In the genomic region with DNA sequence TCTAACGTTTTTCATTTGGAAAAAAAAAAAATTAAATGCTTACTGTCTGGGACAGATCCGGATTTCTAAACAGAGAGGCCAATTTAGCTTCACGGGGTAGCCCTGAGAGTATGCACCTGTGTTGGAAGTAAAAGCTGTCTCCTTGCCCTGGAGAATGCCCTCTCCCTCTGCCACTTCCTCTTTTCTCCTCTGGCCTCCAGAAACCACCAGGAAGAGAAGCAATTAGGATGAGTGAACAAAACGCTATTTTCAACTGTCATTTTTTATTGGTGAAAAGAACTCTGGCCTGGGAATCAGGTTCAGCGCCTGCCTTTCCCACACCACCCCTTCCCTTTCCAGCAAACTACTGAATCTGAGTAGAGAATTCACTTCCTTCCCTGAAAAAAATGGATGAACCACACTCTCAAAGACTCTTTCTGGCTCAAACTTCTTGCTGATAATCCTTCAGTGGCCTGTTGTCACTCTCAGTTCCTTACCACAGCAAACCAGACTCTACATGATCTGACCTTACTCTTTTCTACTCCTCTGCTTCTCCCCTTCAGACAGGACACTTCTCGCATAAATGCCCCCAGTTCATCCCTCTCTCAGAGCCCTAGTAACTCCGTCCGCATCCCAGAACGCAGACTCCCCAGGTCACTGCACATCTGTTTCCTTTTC, we compare ENCODE assay signal across 9 cellular contexts. TPM values are rescaled to one million over a fixed set of nuclear protein-coding genes. Genes with fewer than 3 reads are reported as not detected.
DNase-seq lines count a peak whose midpoint lies in the region; ATAC-seq and TF ChIP-seq lines count a peak whose summit lies in the region.
"Had no signal": no experiment of that assay in that cellular context is flagged by ENCODE, and none has a peak within 500 bp of the region (broad histone marks: within the 10 kb centered on the region; RNA-seq: fewer than 3 reads in every experiment).

No MANE protein-coding gene starts in this region.

- H3K4me2 ChIP-seq in MM.1S (ENCODE audit: low read depth, low read length): peak overlapping the region; percentile 46
- H3K4me2 ChIP-seq in neural progenitor cell: no peak overlapping the region

- intact Hi-C loops in Calu3 (cut with micrococcal nuclease; ENCODE audit: unreplicated experiment) (no loop called here), ascending aorta (cut with DNase I) (no loop called here)

- no peaks in the 10 kb centered on the region for H3K9me3 Mint-ChIP-seq in Calu3 (ENCODE audit: low read depth, unreplicated experiment)
- H3K9me3 Mint-ChIP-seq in neural progenitor cell: peaks cover 3% of the 10 kb centered on the region

- H2AFZ ChIP-seq in MM.1S (ENCODE audit: low read length) (no peak overlapping the region), neural progenitor cell (replicated peaks) (no peak overlapping the region)

- peaks cover 54% of the 10 kb centered on the region for H3K4me1 ChIP-seq in MM.1S (ENCODE audit: low read length)
- peaks cover 12 to 87% of the 10 kb centered on the region in 2 donors for H3K4me1 ChIP-seq in ascending aorta
- peaks cover 34% of the 10 kb centered on the region for H3K4me1 ChIP-seq in neural progenitor cell

- H3K4me3 Mint-ChIP-seq in Calu3 (ENCODE audit: low read depth, unreplicated experiment) (no peak overlapping the region), neural progenitor cell (no peak overlapping the region)

- POLR2A ChIA-PET in GM10248 (lab: Yijun Ruan, JAX): no interaction called here

- DNase-seq in Calu3: no peak
- no peak for DNase-seq in MM.1S
- no peak for DNase-seq in ascending aorta (ENCODE audit: low spot score in 2 of 2)
- DNase-seq in neural progenitor cell (ENCODE audit: low spot score): no peak
- no peak for DNase-seq in GM10248 (ENCODE audit: extremely low spot score)
- no peak for DNase-seq in OCI-M2 (lab: John Stamatoyannopoulos, UW; ENCODE audit: unreplicated experiment)
- DNase-seq in left lobe of liver (ENCODE audit: low spot score): no peak
- no peak for DNase-seq in activated CD8-positive, alpha-beta memory T cell treated with anti-CD3 and anti-CD28 coated beads, Interleukin-2, amount 50 U/mL, for 4 hours

- H3K36me3 Mint-ChIP-seq in Calu3 (ENCODE audit: insufficient read depth, unreplicated experiment): peaks cover 7% of the 10 kb centered on the region
- peaks cover 14% of the 10 kb centered on the region for H3K36me3 Mint-ChIP-seq in neural progenitor cell

- TF ChIP-seq CTCF in Calu3 (IDR thresholded peaks at IDR 0.05; ENCODE audit: unreplicated experiment) (no peak), MM.1S (IDR thresholded peaks at IDR 0.05; ENCODE audit: low read length) (no peak), ascending aorta (IDR thresholded peaks at IDR 0.05) (no peak), neural progenitor cell (IDR thresholded peaks at IDR 0.05) (no peak), GM10248 (IDR thresholded peaks at IDR 0.05; ENCODE audit: control extremely low read depth, extremely low read depth, low read depth, missing control alignments) (no peak)

- BruUV-seq in Calu3 (replicated peaks; lab: Mats Ljungman, UMichigan): no TSS peak

- no peaks in the 10 kb centered on the region for H3K9me2 ChIP-seq in MM.1S (replicated peaks; ENCODE audit: insufficient read depth, low read length)

- H3K4me3 ChIP-seq in MM.1S (ENCODE audit: low read length) (no peak overlapping the region), ascending aorta (no peak overlapping the region), neural progenitor cell (no peak overlapping the region)
- H3K4me3 ChIP-seq: cardiac muscle cell had no signal

- H4K20me1 ChIP-seq in MM.1S (ENCODE audit: insufficient read depth, low read length) (no peaks in the 10 kb centered on the region), neural progenitor cell (ENCODE audit: low read depth) (no peaks in the 10 kb centered on the region)

- H3K9me3 ChIP-seq in MM.1S (replicated peaks; ENCODE audit: insufficient read depth, low read length) (no peaks in the 10 kb centered on the region), ascending aorta (no peaks in the 10 kb centered on the region), neural progenitor cell (ENCODE audit: low read depth) (no peaks in the 10 kb centered on the region)

- no peak for ATAC-seq in left lobe of liver

- H3K79me2 ChIP-seq in MM.1S (ENCODE audit: low read length): peaks cover 19% of the 10 kb centered on the region
- peaks cover 13% of the 10 kb centered on the region for H3K79me2 ChIP-seq in neural progenitor cell (ENCODE audit: low read depth)

- H3K9ac ChIP-seq in MM.1S (ENCODE audit: low read length) (no peak overlapping the region), neural progenitor cell (no peak overlapping the region)

- H3K4me1 Mint-ChIP-seq in Calu3 (ENCODE audit: low read depth, unreplicated experiment) (peaks cover 47% of the 10 kb centered on the region), neural progenitor cell (peaks cover 60% of the 10 kb centered on the region)

- H3K27ac Mint-ChIP-seq in Calu3 (ENCODE audit: unreplicated experiment): peak overlapping the region; percentile 37
- H3K27ac Mint-ChIP-seq in neural progenitor cell: peak overlapping the region; percentile 65

- H3K27ac ChIP-seq in MM.1S (ENCODE audit: low read length) (peak overlapping the region; percentile 8; the same call in 1 of the 2 replicates), ascending aorta (peak overlapping the region; percentile 82 to 89), neural progenitor cell (no peak overlapping the region)

- H3K36me3 ChIP-seq in MM.1S (replicated peaks; ENCODE audit: insufficient read depth, low read length): no peaks in the 10 kb centered on the region
- H3K36me3 ChIP-seq in ascending aorta: no peaks in the 10 kb centered on the region
- H3K36me3 ChIP-seq in neural progenitor cell: no peaks in the 10 kb centered on the region
- H3K36me3 ChIP-seq: cardiac muscle cell had no signal

- H3K27me3 ChIP-seq in MM.1S (replicated peaks; ENCODE audit: insufficient read depth, low read length) (no peaks in the 10 kb centered on the region), ascending aorta (no peaks in the 10 kb centered on the region), neural progenitor cell (no peaks in the 10 kb centered on the region)
- H3K27me3 ChIP-seq: cardiac muscle cell had no signal

- H3K27me3 Mint-ChIP-seq in Calu3 (ENCODE audit: unreplicated experiment): no peaks in the 10 kb centered on the region
- H3K27me3 Mint-ChIP-seq in neural progenitor cell (ENCODE audit: insufficient read depth, low read depth): peaks cover 5% of the 10 kb centered on the region

- H3F3A ChIP-seq in MM.1S (ENCODE audit: insufficient read depth, low read length) (0 out of 2 replicates have a peak, but pooled peaks cover 3% of the 10 kb centered on the region), neural progenitor cell (ENCODE audit: low read depth) (peaks cover 10% of the 10 kb centered on the region)

- CTCF ChIA-PET in Calu3 (lab: Charles Lee): no interaction called here
- CTCF ChIA-PET in GM10248 (lab: Yijun Ruan, JAX): interaction anchor here (1.5 kb wide), 1 partner anchor 29 kb away, joined by 3 read pairs; no protein-coding TSS in a partner anchor

RNA-seq across cellular contexts. Expression of gene KLF7, which starts 29.8 kb away (rescaled TPM):
- total RNA-seq in Calu3 (2022): 22.2 and 24.9 TPM in 2 replicates
- total RNA-seq in ascending aorta: 17.0 TPM
- total RNA-seq in neural progenitor cell (ENCODE audit: low replicate concordance): 5.2 and 7.2 TPM in 2 replicates
- 9.7 TPM for total RNA-seq in left lobe of liver
